ENCODE assay signal across 8 cellular contexts in the genomic region with DNA sequence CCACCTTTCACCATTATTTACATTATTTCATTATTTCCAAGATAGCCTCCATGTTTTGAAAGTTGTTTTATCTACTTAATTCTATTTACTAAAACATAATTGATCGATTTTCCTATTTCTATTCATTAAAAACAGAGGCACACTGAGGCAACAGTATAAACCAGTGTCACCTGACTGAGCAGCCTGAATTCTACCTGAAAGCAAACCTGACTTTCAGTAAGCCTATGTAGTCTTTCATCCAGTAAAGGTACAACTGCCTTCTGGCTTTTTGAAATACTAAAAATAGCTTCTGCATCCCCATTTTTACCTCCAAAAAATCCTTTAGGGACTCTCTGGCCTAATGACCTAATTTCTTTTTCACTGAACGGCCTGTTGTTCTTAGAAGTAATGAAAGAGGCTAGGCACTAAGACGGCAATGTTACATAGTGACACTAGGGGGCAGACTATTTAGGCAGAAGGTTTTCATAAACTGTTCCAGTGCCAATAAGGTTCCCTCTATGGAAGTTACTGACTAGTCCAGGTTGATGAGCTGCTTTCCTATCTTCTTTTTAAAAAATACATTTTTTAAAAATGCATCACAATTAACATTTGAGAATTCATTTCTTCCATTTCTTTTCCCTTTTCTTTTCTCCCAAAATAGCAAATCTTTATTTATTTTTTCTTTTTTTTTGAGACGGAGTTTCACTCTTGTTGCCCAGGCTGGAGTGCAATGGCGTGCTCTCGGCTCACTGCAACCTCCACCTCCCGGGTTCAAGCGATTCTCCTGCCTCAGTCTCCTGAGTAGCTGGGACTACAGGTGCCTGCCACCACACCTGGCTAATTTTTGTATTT. TPM values are rescaled to one million over a fixed set of nuclear protein-coding genes. Genes with fewer than 3 reads are reported as not detected.
DNase-seq lines count a peak whose midpoint lies in the region; ATAC-seq, FAIRE-seq and TF ChIP-seq lines count a peak whose summit lies in the region.

No MANE protein-coding gene starts in this region.

- in situ Hi-C loops in G401 (cut with HindIII; ENCODE audit: low sequenced_read_pairs), result no loop called here

- H3K27ac ChIP-seq in 22Rv1, result peak overlapping the region; percentile 8; the same call in 1 of the 2 replicates

- peak; percentile 89 for FAIRE-seq in endometrium (lab: Jason Lieb, UNC)

- DNase-seq in G401 (ENCODE audit: low spot score), result peak; percentile 82
- peak; percentile 67 for DNase-seq in MV-4-11 (lab: John Stamatoyannopoulos, UW)
- peak; percentile 69 to 73 for DNase-seq in SHP77 (lab: John Stamatoyannopoulos, UW)
- DNase-seq in midbrain (lab: John Stamatoyannopoulos, UW), result peak; percentile 74

- ATAC-seq in HG03139 (IDR thresholded peaks at IDR 0.05; ENCODE audit: unreplicated experiment), result no peak
- ATAC-seq in GM18858 (IDR thresholded peaks at IDR 0.05; ENCODE audit: unreplicated experiment), result no peak

- peak; percentile 99 for TF ChIP-seq CTCF in 22Rv1 (IDR thresholded peaks at IDR 0.05)

RNA-seq across cellular contexts. Expression of a gene that starts 17.5 kb away (rescaled TPM):
- total RNA-seq in G401 (2014; rRNA removed; shearing (Covaris generic)), result 129 and 154 TPM in 2 replicates

RNA-seq across cellular contexts. Expression of a gene that starts 38.2 kb away (rescaled TPM):
- total RNA-seq in G401 (2014; rRNA removed; shearing (Covaris generic)), result 22.5 and 27.2 TPM in 2 replicates
